In the genomic region with DNA sequence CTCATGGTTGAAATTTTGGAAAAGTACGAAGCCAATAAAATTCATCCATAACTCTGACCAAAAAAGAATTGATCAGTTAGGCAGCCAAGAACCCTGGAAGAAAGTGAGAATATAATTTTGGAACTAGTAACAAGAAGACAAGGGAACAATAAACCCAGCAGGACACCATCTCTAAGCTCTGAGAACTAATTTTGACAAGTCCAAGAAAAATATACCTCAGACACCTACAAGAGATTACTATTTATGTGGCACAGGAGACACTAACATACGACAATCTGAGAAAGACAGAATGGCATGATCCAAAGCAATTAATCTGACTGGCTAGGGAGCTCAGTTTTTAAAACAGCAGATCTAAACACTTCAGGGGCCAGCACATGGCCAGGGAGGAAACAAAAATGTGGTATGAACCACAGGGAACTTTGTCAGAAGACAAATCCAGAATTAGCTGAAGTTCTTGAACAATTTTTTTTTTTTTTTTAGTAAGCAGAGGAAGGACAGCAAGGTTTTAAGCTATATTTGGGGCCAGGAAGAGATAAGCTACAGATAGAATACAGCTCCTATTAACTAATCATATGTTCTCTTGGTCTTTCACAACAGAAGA, we compare ENCODE assay signal across 24 cellular contexts. TPM values are rescaled to one million over a fixed set of nuclear protein-coding genes. Genes with fewer than 3 reads are reported as not detected.
DNase-seq lines count a peak whose midpoint lies in the region; TF ChIP-seq lines count a peak whose summit lies in the region.
"Had no signal": no experiment of that assay in that cellular context is flagged by ENCODE, and none has a peak within 500 bp of the region (broad histone marks: within the 10 kb centered on the region; RNA-seq: fewer than 3 reads in every experiment).

No MANE protein-coding gene starts in this region.

- peak overlapping the region in 3 of 11 experiments; percentile 8 to 20 (median 19); a peak in 1 of 22 replicates for H3K9ac ChIP-seq in BLaER1 treated with 17β-estradiol and CSF1 and Interleukin-3, amounts not matched to agents 10 nM and 100 nM
- H3K9ac ChIP-seq in KMS-11 = no peak overlapping the region; the same call in 1 of the 2 replicates

- H3K4me3 Mint-ChIP-seq in neural crest cell = no peak overlapping the region
- H3K4me3 Mint-ChIP-seq: activated B cell treated with CpG ODN at 0.5 μM for 24 hours; activated naive CD4-positive, alpha-beta T cell treated with anti-CD3 and anti-CD28 coated beads for 36 hours; activated T-helper 1 cell treated with anti-CD3 and anti-CD28 coated beads, Interleukin-12 subunit alpha, Interleukin-12 subunit beta, Interleukin-2, Interleukin-4 antibody, amounts not matched to agents 30 ng/mL and 10 ng/mL and 1 ng/mL, durations not matched to agents 14 hours and 24 hours and 36 hours; CD4-positive, CD25-positive, alpha-beta regulatory T cell; naive thymus-derived CD4-positive, alpha-beta T cell had no signal

- no peaks in the 10 kb centered on the region for H3K36me3 ChIP-seq in BLaER1 treated with 17β-estradiol and CSF1 and Interleukin-3, amounts not matched to agents 10 nM and 100 nM
- H3K36me3 ChIP-seq in KMS-11 (ENCODE audit: insufficient read depth) = no peaks in the 10 kb centered on the region
- no peaks in the 10 kb centered on the region; the same call in 1 of the 2 replicates for H3K36me3 ChIP-seq in HAP-1 (replicated peaks)
- H3K36me3 ChIP-seq: adrenal gland, Peyer's patch, SJCRH30, tibial nerve had no signal

- TF ChIP-seq CTCF in KMS-11 (conservative IDR thresholded peaks at IDR 0.05; ENCODE audit: low read depth, low read length) (no peak), choroid plexus epithelial cell (conservative IDR thresholded peaks at IDR 0.05; ENCODE audit: low read depth, low read length) (no peak), neural crest cell (conservative IDR thresholded peaks at IDR 0.05) (no peak)

- no peak overlapping the region for H2AFZ ChIP-seq in KMS-11 (ENCODE audit: low read depth)

- peak overlapping the region in 4 of 11 experiments; percentile 8 to 29 (median 12); a peak in 2 of 22 replicates for H3K27ac ChIP-seq in BLaER1 treated with 17β-estradiol and CSF1 and Interleukin-3, amounts not matched to agents 10 nM and 100 nM
- H3K27ac ChIP-seq in KMS-11 = peak overlapping the region; percentile 25
- H3K27ac ChIP-seq: adrenal gland, HL-60, Peyer's patch, SJCRH30, skin epidermis had no signal

- peak overlapping the region in 9 of 11 experiments; percentile 13 to 73 (median 41); a peak in 16 of 22 replicates for H3K4me2 ChIP-seq in BLaER1 treated with 17β-estradiol and CSF1 and Interleukin-3, amounts not matched to agents 10 nM and 100 nM
- H3K4me2 ChIP-seq in KMS-11 = peak overlapping the region; percentile 78

- peak overlapping the region; percentile 59 for H3K27ac Mint-ChIP-seq in neural crest cell (ENCODE audit: unreplicated experiment)
- H3K27ac Mint-ChIP-seq: activated B cell treated with CpG ODN at 0.5 μM for 24 hours; activated naive CD4-positive, alpha-beta T cell treated with anti-CD3 and anti-CD28 coated beads for 36 hours; activated T-helper 1 cell treated with anti-CD3 and anti-CD28 coated beads, Interleukin-12 subunit alpha, Interleukin-12 subunit beta, Interleukin-2, Interleukin-4 antibody, amounts not matched to agents 30 ng/mL and 10 ng/mL and 1 ng/mL, durations not matched to agents 14 hours and 24 hours and 36 hours; CD4-positive, CD25-positive, alpha-beta regulatory T cell; naive thymus-derived CD4-positive, alpha-beta T cell had no signal

- H3K79me2 ChIP-seq in KMS-11 (ENCODE audit: insufficient read depth, low read depth) = peaks cover 89% of the 10 kb centered on the region

- DNase-seq in choroid plexus epithelial cell (ENCODE audit: low read depth) (peak; percentile 69), neural crest cell (ENCODE audit: low read depth, low spot score) (no peak), HAP-1 (ENCODE audit: low spot score in 2 of 2) (no peak), NCI-H1092 treated with DMSO at 0.1 percent for 48 hours (lab: John Stamatoyannopoulos, UW) (no peak), AG08395 (ENCODE audit: low spot score) (no peak)
- DNase-seq: activated B cell treated with CpG ODN at 0.5 μM for 24 hours; activated naive CD4-positive, alpha-beta T cell treated with anti-CD3 and anti-CD28 coated beads for 36 hours; adrenal gland; CD4-positive, CD25-positive, alpha-beta regulatory T cell; effector CD4-positive, alpha-beta T cell; hippocampal formation; left colon; naive thymus-derived CD4-positive, alpha-beta T cell; NCI-H1048; NCI-H187 treated with DMSO at 0.1 percent for 48 hours; NCI-H526; Peyer's patch; SJCRH30 had no signal

- peaks cover 3 to 42% (median 5%) of the 10 kb centered on the region in 11 experiments; a peak in 12 of 22 replicates for H4K20me1 ChIP-seq in BLaER1 treated with 17β-estradiol and CSF1 and Interleukin-3, amounts not matched to agents 10 nM and 100 nM
- 0 out of 2 replicates have a peak, but pooled peaks cover 5% of the 10 kb centered on the region for H4K20me1 ChIP-seq in KMS-11 (ENCODE audit: insufficient read depth)

- H3K4me1 ChIP-seq in BLaER1 treated with 17β-estradiol and CSF1 and Interleukin-3, amounts not matched to agents 10 nM and 100 nM = peaks cover 22 to 79% (median 69%) of the 10 kb centered on the region in 10 experiments
- H3K4me1 ChIP-seq in KMS-11 (ENCODE audit: low read depth, poor library complexity, severe bottlenecking) = peaks cover 69% of the 10 kb centered on the region
- peaks cover 9% of the 10 kb centered on the region for H3K4me1 ChIP-seq in HAP-1
- H3K4me1 ChIP-seq: Peyer's patch had no signal

- H3K27me3 ChIP-seq in BLaER1 treated with 17β-estradiol and CSF1 and Interleukin-3, amounts not matched to agents 10 nM and 100 nM = peaks cover 0 to 35% (median 0%) of the 10 kb centered on the region in 11 experiments; a peak in 4 of 22 replicates
- H3K27me3 ChIP-seq in KMS-11 (ENCODE audit: insufficient read depth, low read depth) (no peaks in the 10 kb centered on the region), HAP-1 (ENCODE audit: low read depth) (no peaks in the 10 kb centered on the region)
- H3K27me3 ChIP-seq: adrenal gland, Peyer's patch, SJCRH30, tibial nerve had no signal

- no peaks in the 10 kb centered on the region for H3K9me3 Mint-ChIP-seq in neural crest cell
- H3K9me3 Mint-ChIP-seq: activated B cell treated with CpG ODN at 0.5 μM for 24 hours; activated naive CD4-positive, alpha-beta T cell treated with anti-CD3 and anti-CD28 coated beads for 36 hours; activated T-helper 1 cell treated with anti-CD3 and anti-CD28 coated beads, Interleukin-12 subunit alpha, Interleukin-12 subunit beta, Interleukin-2, Interleukin-4 antibody, amounts not matched to agents 30 ng/mL and 10 ng/mL and 1 ng/mL, durations not matched to agents 14 hours and 24 hours and 36 hours; naive thymus-derived CD4-positive, alpha-beta T cell had no signal

- H3K27me3 Mint-ChIP-seq in neural crest cell (ENCODE audit: low read depth) = no peaks in the 10 kb centered on the region

- H3K36me3 Mint-ChIP-seq in neural crest cell (ENCODE audit: low read depth) = no peaks in the 10 kb centered on the region
- H3K36me3 Mint-ChIP-seq: CD4-positive, CD25-positive, alpha-beta regulatory T cell; naive thymus-derived CD4-positive, alpha-beta T cell had no signal

- H3K9me3 ChIP-seq in BLaER1 treated with 17β-estradiol and CSF1 and Interleukin-3, amounts not matched to agents 10 nM and 100 nM (replicated peaks in 1 of 11) = no peaks in the 10 kb centered on the region
- no peaks in the 10 kb centered on the region for H3K9me3 ChIP-seq in HAP-1
- H3K9me3 ChIP-seq: adrenal gland, Peyer's patch, SJCRH30, tibial nerve had no signal

- peaks cover 48% of the 10 kb centered on the region for H3K4me1 Mint-ChIP-seq in neural crest cell

- H3K4me3 ChIP-seq in BLaER1 treated with 17β-estradiol and CSF1 and Interleukin-3, amounts not matched to agents 10 nM and 100 nM = no peak overlapping the region
- H3K4me3 ChIP-seq in KMS-11 (IDR thresholded peaks at IDR 0.05; ENCODE audit: insufficient read depth, low read depth, low read length) = no peak overlapping the region
- no peak overlapping the region for H3K4me3 ChIP-seq in choroid plexus epithelial cell (ENCODE audit: low read depth, low read length)
- no peak overlapping the region for H3K4me3 ChIP-seq in HAP-1
- H3K4me3 ChIP-seq: adrenal gland, Peyer's patch, SJCRH30, skin epidermis, tibial nerve had no signal

- in situ Hi-C loops in HAP-1 (cut with MboI; ENCODE audit: low sequenced_read_pairs) = no loop called here

RNA-seq across cellular contexts. Expression of a gene that starts 38.9 kb away (rescaled TPM):
- total RNA-seq in neural crest cell = 50.1 and 51.2 TPM in 2 replicates
